In the genomic region with DNA sequence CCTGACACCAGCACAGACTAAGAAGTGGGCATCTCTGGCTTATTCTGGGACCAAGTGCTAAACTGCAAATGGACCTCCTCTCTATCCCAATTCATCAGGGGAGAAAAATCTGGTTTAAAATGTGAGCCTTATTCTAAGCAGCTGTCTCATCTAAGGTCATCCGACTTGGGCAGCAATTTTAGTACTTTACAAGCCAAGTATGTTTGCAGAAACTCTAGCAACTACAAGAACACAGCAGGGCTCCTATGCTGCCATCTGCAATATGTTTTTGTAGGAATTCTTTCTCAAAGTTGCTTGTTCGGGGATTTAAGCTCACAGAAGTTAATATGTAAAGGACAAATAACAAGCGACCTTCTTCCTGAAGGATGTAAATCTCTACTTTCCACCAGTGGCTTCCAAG, we compare ENCODE assay signal across 30 cellular contexts.
DNase-seq lines count a peak whose midpoint lies in the region; ATAC-seq, FAIRE-seq and TF ChIP-seq lines count a peak whose summit lies in the region.
"Had no signal": no experiment of that assay in that cellular context is flagged by ENCODE, and none has a peak within 500 bp of the region (broad histone marks: within the 10 kb centered on the region; RNA-seq: fewer than 3 reads in every experiment).

No MANE protein-coding gene starts in this region.

- H3K4me3 ChIP-seq in endodermal cell (ENCODE audit: low read length), result no peak overlapping the region
- H3K4me3 ChIP-seq: breast epithelium, skin epidermis, thoracic aorta had no signal

- H3K4me1 ChIP-seq in endodermal cell (ENCODE audit: control insufficient read depth, insufficient read depth, low read length), result peaks cover 6% of the 10 kb centered on the region
- H3K4me1 ChIP-seq: breast epithelium, parathyroid adenoma had no signal

- 80 to 93% methylated on average over 1 to 3 of the region's 3 CpGs for WGBS in endodermal cell (ENCODE audit: insufficient coverage in 1 of 2, insufficient read length in 1 of 2), 2 experiments

- H3K36me3 ChIP-seq in endodermal cell (ENCODE audit: control insufficient read depth, insufficient read depth, low read length), result peaks cover 9% of the 10 kb centered on the region
- H3K36me3 ChIP-seq: breast epithelium, thoracic aorta had no signal

- no peak for DNase-seq in activated T-cell treated with anti-CD3 and anti-CD28 coated beads, Interleukin-2, amount 50 U/mL, for 72 hours
- DNase-seq in activated T-cell treated with anti-CD3 and anti-CD28 coated beads for 4 hours (no peak), T-cell (no peak), endodermal cell (no peak), smooth muscle cell of the brain vasculature (ENCODE audit: low read depth, low spot score) (peak; percentile 80), GM12892 (ENCODE audit: insufficient read length) (no peak), NCI-H2171 treated with DMSO at 0.1 percent for 48 hours (lab: John Stamatoyannopoulos, UW) (no peak)
- DNase-seq: activated CD4-positive, alpha-beta T cell treated with anti-CD3 and anti-CD28 coated beads, Interleukin-2, amount 50 U/mL, for 48 hours; activated effector memory CD4-positive, alpha-beta T cell treated with anti-CD3 and anti-CD28 coated beads, Interleukin-2, amount 50 U/mL, for 16 hours; COR-L47; DMS79 treated with DMSO at 0.1 percent for 48 hours; effector CD4-positive, alpha-beta T cell; GF-D8; HCEC 1CT; Karpas-422; NCI-H1417; NCI-H2029; NCI-H526; NK-92 treated with Interleukin-12 subunit alpha and Interleukin-12 subunit beta, amount 100 ng/mL, for 24 hours; retina; stimulated activated CD4-positive, alpha-beta T cell treated with anti-CD3 and anti-CD28 coated beads, Interleukin-1b, Interleukin-23, amount 100 ng/mL, for 48 hours; stimulated activated naive CD8-positive, alpha-beta T cell treated with anti-CD3 and anti-CD28 coated beads, Interleukin-15, amount 100 ng/mL, for 72 hours had no signal

- no peaks in the 10 kb centered on the region for H3K27me3 Mint-ChIP-seq in activated T-cell treated with anti-CD3 and anti-CD28 coated beads, Interleukin-2, amount 50 U/mL, for 72 hours (ENCODE audit: low read depth)
- H3K27me3 Mint-ChIP-seq in T-cell (no peaks in the 10 kb centered on the region), endodermal cell (ENCODE audit: insufficient read depth) (no peaks in the 10 kb centered on the region)
- H3K27me3 Mint-ChIP-seq: memory B cell; stimulated activated naive CD8-positive, alpha-beta T cell treated with anti-CD3 and anti-CD28 coated beads, Interleukin-15, amount 100 ng/mL, for 72 hours had no signal

- peaks cover 0 to 21% of the 10 kb centered on the region in 2 donors for H3K36me3 Mint-ChIP-seq in activated T-cell treated with anti-CD3 and anti-CD28 coated beads, Interleukin-2, amount 50 U/mL, for 72 hours (ENCODE audit: insufficient read depth in 2 of 2)
- H3K36me3 Mint-ChIP-seq in T-cell, result peaks cover 26% of the 10 kb centered on the region
- peaks cover 7% of the 10 kb centered on the region for H3K36me3 Mint-ChIP-seq in endodermal cell (ENCODE audit: low read depth)

- POLR2A ChIA-PET in T-cell (lab: Charles Lee), result no interaction called here

- peaks cover 54% of the 10 kb centered on the region for H3K4me1 Mint-ChIP-seq in activated T-cell treated with anti-CD3 and anti-CD28 coated beads, Interleukin-2, amount 50 U/mL, for 72 hours (ENCODE audit: low read depth)
- H3K4me1 Mint-ChIP-seq in T-cell (peaks cover 64 to 81% (median 73%) of the 10 kb centered on the region in 3 donors), endodermal cell (peaks cover 50% of the 10 kb centered on the region)

- no peak overlapping the region for H3K9ac ChIP-seq in endodermal cell (ENCODE audit: extremely low read depth, low read length, poor library complexity, severe bottlenecking)
- H3K9ac ChIP-seq: parathyroid adenoma had no signal

- H3K27me3 ChIP-seq in endodermal cell (ENCODE audit: control insufficient read depth, insufficient read depth, low read length, poor library complexity, severe bottlenecking), result no peaks in the 10 kb centered on the region
- H3K27me3 ChIP-seq: breast epithelium had no signal

- TF ChIP-seq CTCF in endodermal cell (conservative IDR thresholded peaks at IDR 0.05), result no peak

- H3K4me3 Mint-ChIP-seq in activated T-cell treated with anti-CD3 and anti-CD28 coated beads, Interleukin-2, amount 50 U/mL, for 72 hours, result no peak overlapping the region
- no peak overlapping the region for H3K4me3 Mint-ChIP-seq in T-cell
- no peak overlapping the region for H3K4me3 Mint-ChIP-seq in endodermal cell
- H3K4me3 Mint-ChIP-seq: memory B cell; neural crest cell; stimulated activated naive CD8-positive, alpha-beta T cell treated with anti-CD3 and anti-CD28 coated beads, Interleukin-15, amount 100 ng/mL, for 72 hours had no signal

- no peak overlapping the region for H3K27ac ChIP-seq in endodermal cell (ENCODE audit: low read depth, low read length)
- H3K27ac ChIP-seq: breast epithelium, parathyroid adenoma, skin epidermis, thoracic aorta had no signal

- H3K9me3 Mint-ChIP-seq in activated T-cell treated with anti-CD3 and anti-CD28 coated beads, Interleukin-2, amount 50 U/mL, for 72 hours, result no peaks in the 10 kb centered on the region
- H3K9me3 Mint-ChIP-seq in T-cell (no peaks in the 10 kb centered on the region), endodermal cell (no peaks in the 10 kb centered on the region)
- H3K9me3 Mint-ChIP-seq: memory B cell, neural crest cell had no signal

- ATAC-seq in activated T-cell treated with anti-CD3 and anti-CD28 coated beads, Interleukin-2, amount 50 U/mL, for 72 hours (replicated peaks in 1 of 2), result no peak
- ATAC-seq in T-cell (replicated peaks in 1 of 4) (no peak), HG02678 (IDR thresholded peaks at IDR 0.05; ENCODE audit: unreplicated experiment) (no peak)
- ATAC-seq: stimulated activated naive CD8-positive, alpha-beta T cell treated with anti-CD3 and anti-CD28 coated beads, Interleukin-15, amount 100 ng/mL, for 72 hours had no signal

- no peaks in the 10 kb centered on the region for H3K9me3 ChIP-seq in endodermal cell (ENCODE audit: control insufficient read depth, low read length)
- H3K9me3 ChIP-seq: breast epithelium, thoracic aorta had no signal

- H3K27ac Mint-ChIP-seq in activated T-cell treated with anti-CD3 and anti-CD28 coated beads, Interleukin-2, amount 50 U/mL, for 72 hours, result peak overlapping the region; percentile 25
- peak overlapping the region; percentile 5 to 76 for H3K27ac Mint-ChIP-seq in T-cell
- peak overlapping the region; percentile 75 for H3K27ac Mint-ChIP-seq in endodermal cell
- H3K27ac Mint-ChIP-seq: memory B cell had no signal

- FAIRE-seq in GM12892 (lab: Jason Lieb, UNC), result no peak
- FAIRE-seq: urothelium cell line had no signal

- no peak for TF ChIP-seq POLR2A in GM12892 (IDR thresholded peaks at IDR 0.05; ENCODE audit: low read depth, low read length)

- CTCF ChIA-PET in T-cell (lab: Charles Lee), result no interaction called here

Comparison
In these comparisons a context has a peak if more than half of its experiments do, and no peak if none do; other contexts are left out.
1. H3K27ac Mint-ChIP-seq: peak in every context shown above with its lines; median percentile 75 in endodermal cell; 40 in T-cell; 25 in activated T-cell treated with anti-CD3 and anti-CD28 coated beads, Interleukin-2, amount 50 U/mL, for 72 hours.